8 cellular contexts compared by ENCODE assay signal in genomic region chr13:46866150-46866549, GRCh38. TPM values are rescaled to one million over a fixed set of nuclear protein-coding genes. Genes with fewer than 3 reads are reported as not detected.
A peak's percentile ranks its signal among the peaks of the same experiment; 100 is the strongest.
DNase-seq lines count a peak whose midpoint lies in the region; ATAC-seq and TF ChIP-seq lines count a peak whose summit lies in the region.

No MANE protein-coding gene starts in this region.

- ATAC-seq in GM21576 (IDR thresholded peaks at IDR 0.05; ENCODE audit: unreplicated experiment) (peak; percentile 76), GM21367 (IDR thresholded peaks at IDR 0.05; ENCODE audit: unreplicated experiment) (no peak)
- ATAC-seq in stimulated activated effector memory CD8-positive, alpha-beta T cell treated with anti-CD3 and anti-CD28 coated beads, Interleukin-12 subunit alpha, Interleukin-12 subunit beta, amount 100 ng/mL, for 72 hours = peak; percentile 57
- no peak for ATAC-seq in activated T-helper 17 cell treated with anti-CD3 and anti-CD28 coated beads, Interleukin-2, amount 50 U/mL, for 72 hours (replicated peaks)

- H3K27ac Mint-ChIP-seq in glutamatergic neuron (ENCODE audit: unreplicated experiment) = peak overlapping the region; percentile 28
- no peak overlapping the region for H3K27ac Mint-ChIP-seq in stimulated activated effector memory CD8-positive, alpha-beta T cell treated with anti-CD3 and anti-CD28 coated beads, Interleukin-12 subunit alpha, Interleukin-12 subunit beta, amount 100 ng/mL, for 72 hours
- no peak overlapping the region for H3K27ac Mint-ChIP-seq in activated T-helper 17 cell treated with anti-CD3 and anti-CD28 coated beads, Interleukin-2, amount 50 U/mL, for 72 hours

- no peak overlapping the region for H3K27ac ChIP-seq in RWPE1

- DNase-seq in AG09309 (ENCODE audit: low read depth) (peak; percentile 8), RWPE1 (ENCODE audit: low spot score) (peak; percentile 29), glutamatergic neuron (peak; percentile 54), NCI-H1930 (lab: John Stamatoyannopoulos, UW) (no peak)
- DNase-seq in stimulated activated effector memory CD8-positive, alpha-beta T cell treated with anti-CD3 and anti-CD28 coated beads, Interleukin-12 subunit alpha, Interleukin-12 subunit beta, amount 100 ng/mL, for 72 hours (ENCODE audit: low spot score in 2 of 2) = no peak

- POLR2A ChIA-PET in RWPE1 (lab: Yijun Ruan, JAX; ENCODE audit: low non-redundant PET) = no interaction called here

- H3K4me1 Mint-ChIP-seq in glutamatergic neuron (ENCODE audit: low read depth, unreplicated experiment) = peaks cover 6% of the 10 kb centered on the region
- no peaks in the 10 kb centered on the region for H3K4me1 Mint-ChIP-seq in stimulated activated effector memory CD8-positive, alpha-beta T cell treated with anti-CD3 and anti-CD28 coated beads, Interleukin-12 subunit alpha, Interleukin-12 subunit beta, amount 100 ng/mL, for 72 hours
- H3K4me1 Mint-ChIP-seq in activated T-helper 17 cell treated with anti-CD3 and anti-CD28 coated beads, Interleukin-2, amount 50 U/mL, for 72 hours = no peaks in the 10 kb centered on the region

- TF ChIP-seq CTCF in AG09309 (IDR thresholded peaks at IDR 0.05; ENCODE audit: control insufficient read depth, insufficient read depth, low read depth, low read length, missing control alignments) (no peak), RWPE1 (conservative IDR thresholded peaks at IDR 0.05; ENCODE audit: low read depth) (no peak), glutamatergic neuron (IDR thresholded peaks at IDR 0.05; ENCODE audit: partially characterized antibody, unreplicated experiment) (no peak)

- CTCF ChIA-PET in RWPE1 (lab: Yijun Ruan, JAX) = no interaction called here

- no peaks in the 10 kb centered on the region for H3K36me3 Mint-ChIP-seq in glutamatergic neuron (ENCODE audit: unreplicated experiment)
- H3K36me3 Mint-ChIP-seq in stimulated activated effector memory CD8-positive, alpha-beta T cell treated with anti-CD3 and anti-CD28 coated beads, Interleukin-12 subunit alpha, Interleukin-12 subunit beta, amount 100 ng/mL, for 72 hours = no peaks in the 10 kb centered on the region
- H3K36me3 Mint-ChIP-seq in activated T-helper 17 cell treated with anti-CD3 and anti-CD28 coated beads, Interleukin-2, amount 50 U/mL, for 72 hours (ENCODE audit: low read depth) = no peaks in the 10 kb centered on the region

- H3K4me3 Mint-ChIP-seq in glutamatergic neuron (ENCODE audit: unreplicated experiment) = no peak overlapping the region
- H3K4me3 Mint-ChIP-seq in stimulated activated effector memory CD8-positive, alpha-beta T cell treated with anti-CD3 and anti-CD28 coated beads, Interleukin-12 subunit alpha, Interleukin-12 subunit beta, amount 100 ng/mL, for 72 hours = no peak overlapping the region
- H3K4me3 Mint-ChIP-seq in activated T-helper 17 cell treated with anti-CD3 and anti-CD28 coated beads, Interleukin-2, amount 50 U/mL, for 72 hours = no peak overlapping the region

- H3K27me3 Mint-ChIP-seq in glutamatergic neuron (ENCODE audit: unreplicated experiment) = no peaks in the 10 kb centered on the region
- peaks cover 8% of the 10 kb centered on the region for H3K27me3 Mint-ChIP-seq in activated T-helper 17 cell treated with anti-CD3 and anti-CD28 coated beads, Interleukin-2, amount 50 U/mL, for 72 hours

- no peak overlapping the region for H3K4me3 ChIP-seq in AG09309 (ENCODE audit: control insufficient read depth, low read depth, low read length)

- no peaks in the 10 kb centered on the region for H3K9me3 Mint-ChIP-seq in glutamatergic neuron (ENCODE audit: unreplicated experiment)
- H3K9me3 Mint-ChIP-seq in stimulated activated effector memory CD8-positive, alpha-beta T cell treated with anti-CD3 and anti-CD28 coated beads, Interleukin-12 subunit alpha, Interleukin-12 subunit beta, amount 100 ng/mL, for 72 hours = no peaks in the 10 kb centered on the region
- H3K9me3 Mint-ChIP-seq in activated T-helper 17 cell treated with anti-CD3 and anti-CD28 coated beads, Interleukin-2, amount 50 U/mL, for 72 hours = no peaks in the 10 kb centered on the region

RNA-seq across cellular contexts. Expression of gene HTR2A, which starts 30.7 kb away (rescaled TPM):
- not detected for total RNA-seq in glutamatergic neuron (ENCODE audit: unreplicated experiment)
- not detected for total RNA-seq in activated T-helper 17 cell treated with anti-CD3 and anti-CD28 coated beads, Interleukin-2, amount 50 U/mL, for 72 hours

Comparison
In these comparisons a context has a peak if more than half of its experiments do, and no peak if none do; other contexts are left out.
1. DNase-seq: peak in AG09309 (single experiment), RWPE1 (single experiment) and glutamatergic neuron (single experiment); none in stimulated activated effector memory CD8-positive, alpha-beta T cell treated with anti-CD3 and anti-CD28 coated beads, Interleukin-12 subunit alpha, Interleukin-12 subunit beta, amount 100 ng/mL, for 72 hours (0 of 2) and NCI-H1930 (0 of 2).
2. ATAC-seq: peak in GM21576 (single experiment) and stimulated activated effector memory CD8-positive, alpha-beta T cell treated with anti-CD3 and anti-CD28 coated beads, Interleukin-12 subunit alpha, Interleukin-12 subunit beta, amount 100 ng/mL, for 72 hours (single experiment); none in activated T-helper 17 cell treated with anti-CD3 and anti-CD28 coated beads, Interleukin-2, amount 50 U/mL, for 72 hours (single experiment) and GM21367 (single experiment).